Comparison of ENCODE assay signal across 8 cellular contexts in genomic region chr7:29102554-29103151, GRCh38. TPM values are rescaled to one million over a fixed set of nuclear protein-coding genes. Genes with fewer than 3 reads are reported as not detected.
DNase-seq lines count a peak whose midpoint lies in the region; ATAC-seq, FAIRE-seq and TF ChIP-seq lines count a peak whose summit lies in the region.

No MANE protein-coding gene starts in this region.

- dilution Hi-C loops in keratinocyte (cut with MboI; ENCODE audit: extremely low pct_ligation_motif_present, low sequenced_read_pairs) = loop anchor here (25.0 kb wide), 1 partner anchor 165 kb away; no protein-coding TSS in a partner anchor

- no peak overlapping the region for H3K9ac ChIP-seq in keratinocyte (ENCODE audit: control insufficient read depth, extremely low read depth, insufficient read depth, low read length)

- H3K27ac ChIP-seq in DOHH2 (ENCODE audit: low read depth, low read length) (no peak overlapping the region), Panc1 (ENCODE audit: low read length) (no peak overlapping the region), breast epithelium (no peak overlapping the region), keratinocyte (ENCODE audit: control insufficient read depth, insufficient read depth, low read length) (no peak overlapping the region)

- no peaks in the 10 kb centered on the region for H3K27me3 ChIP-seq in DOHH2 (ENCODE audit: control insufficient read depth, low read length)
- H3K27me3 ChIP-seq in Panc1 (ENCODE audit: control insufficient read depth, insufficient read depth, low read length) = no peaks in the 10 kb centered on the region
- no peaks in the 10 kb centered on the region for H3K27me3 ChIP-seq in breast epithelium
- no peaks in the 10 kb centered on the region for H3K27me3 ChIP-seq in keratinocyte (ENCODE audit: control insufficient read depth, extremely low read depth, insufficient read depth, low read length)

- in situ Hi-C loops in Panc1 (cut with HindIII; ENCODE audit: low pct_unique_long_range_greater_than_20kb, low sequenced_read_pairs) = no loop called here

- H3F3A ChIP-seq in DOHH2 (ENCODE audit: control insufficient read depth, insufficient read depth) = no peaks in the 10 kb centered on the region

- H3K9me3 ChIP-seq in DOHH2 (ENCODE audit: control insufficient read depth, insufficient read depth, low read length) (no peaks in the 10 kb centered on the region), Panc1 (ENCODE audit: control insufficient read depth, insufficient read depth, low read depth, low read length) (no peaks in the 10 kb centered on the region), breast epithelium (no peaks in the 10 kb centered on the region), keratinocyte (ENCODE audit: control insufficient read depth, low read depth, low read length) (no peaks in the 10 kb centered on the region)

- peak; percentile 67; the same call in 1 of the 2 replicates for ATAC-seq in Panc1
- no peak for ATAC-seq in GM21576 (IDR thresholded peaks at IDR 0.05; ENCODE audit: unreplicated experiment)
- ATAC-seq in GM19452 (IDR thresholded peaks at IDR 0.05; ENCODE audit: unreplicated experiment) = no peak

- intact Hi-C loops in Panc1 (cut with micrococcal nuclease; ENCODE audit: unreplicated experiment) = loop anchor here (1.0 to 2.0 kb wide), 2 partner anchors 175 to 180 kb away; no protein-coding TSS in a partner anchor
- intact Hi-C loops in breast epithelium (cut with DNase I; ENCODE audit: low total_unique reads) = no loop called here

- H3K79me2 ChIP-seq in DOHH2 (ENCODE audit: control insufficient read depth, low read length) (no peaks in the 10 kb centered on the region), keratinocyte (ENCODE audit: control insufficient read depth, insufficient read depth, low read length) (no peaks in the 10 kb centered on the region)

- CTCF ChIA-PET in Panc1 (lab: Charles Lee) = interaction anchor here (0.7 to 1.8 kb wide), 3 partner anchors 175 to 738 kb away, joined by 4 to 17 read pairs (median 6); no protein-coding TSS in a partner anchor

- no peak overlapping the region for H3K4me2 ChIP-seq in DOHH2 (ENCODE audit: low read length)
- no peak overlapping the region for H3K4me2 ChIP-seq in keratinocyte (ENCODE audit: control insufficient read depth, extremely low read depth, insufficient read depth, low read depth, low read length)

- H3K4me1 ChIP-seq in DOHH2 (ENCODE audit: control insufficient read depth, low read length) (no peaks in the 10 kb centered on the region), Panc1 (ENCODE audit: control insufficient read depth, insufficient read depth, low read length) (no peaks in the 10 kb centered on the region), breast epithelium (no peaks in the 10 kb centered on the region), keratinocyte (ENCODE audit: control insufficient read depth, extremely low read depth, insufficient read depth, low read length) (peaks cover 9% of the 10 kb centered on the region)

- DNase-seq in HS-5 (ENCODE audit: low read depth) = peak; percentile 39
- peak; percentile 32 for DNase-seq in Panc1 (ENCODE audit: low read depth, low spot score)
- peak; percentile 37 to 66 for DNase-seq in breast epithelium (ENCODE audit: low spot score in 2 of 2)
- no peak for DNase-seq in keratinocyte (ENCODE audit: low read depth, low spot score)
- peak; percentile 27 for DNase-seq in stimulated activated CD8-positive, alpha-beta memory T cell treated with anti-CD3 and anti-CD28 coated beads, Interleukin-4, amount 100 ng/mL, for 24 hours (ENCODE audit: low read depth)

- H3K4me3 ChIP-seq in DOHH2 (ENCODE audit: low read length) (no peak overlapping the region), Panc1 (ENCODE audit: low read depth in 2 of 2, low read length in 2 of 2) (no peak overlapping the region), breast epithelium (no peak overlapping the region), keratinocyte (ENCODE audit: control insufficient read depth in 2 of 3, extremely low read depth in 1 of 3, insufficient read depth in 2 of 3, low read depth in 1 of 3, low read length in 3 of 3) (no peak overlapping the region)

- no peaks in the 10 kb centered on the region for H3K36me3 ChIP-seq in DOHH2 (ENCODE audit: control insufficient read depth, low read length)
- H3K36me3 ChIP-seq in Panc1 (ENCODE audit: control insufficient read depth, insufficient read depth, low read length) = no peaks in the 10 kb centered on the region
- H3K36me3 ChIP-seq in breast epithelium = no peaks in the 10 kb centered on the region
- no peaks in the 10 kb centered on the region for H3K36me3 ChIP-seq in keratinocyte (ENCODE audit: control insufficient read depth in 2 of 2, extremely low read depth in 1 of 2, insufficient read depth in 2 of 2, low read length in 2 of 2)

- TF ChIP-seq POLR2A in breast epithelium (IDR thresholded peaks at IDR 0.05) = no peak

- TF ChIP-seq CTCF in DOHH2 (IDR thresholded peaks at IDR 0.05; ENCODE audit: low read depth, low read length, poor library complexity, severe bottlenecking) (peak; percentile 69), Panc1 (IDR thresholded peaks at IDR 0.05) (peak; percentile 86), breast epithelium (IDR thresholded peaks at IDR 0.05) (peak; percentile 31 to 81 (median 70)), keratinocyte (optimal IDR thresholded peaks at IDR 0.05 in 1 of 3, IDR thresholded peaks at IDR 0.05 in 1 of 3, conservative IDR thresholded peaks at IDR 0.05 in 1 of 3; ENCODE audit: extremely low read depth in 1 of 3, insufficient read depth in 2 of 3, low read length in 3 of 3) (peak; percentile 35 to 50 (median 44))

- no peak for FAIRE-seq in keratinocyte (lab: Jason Lieb, UNC)

- 0 out of 2 replicates have a peak, but pooled peaks cover 3% of the 10 kb centered on the region for H4K20me1 ChIP-seq in DOHH2 (ENCODE audit: control insufficient read depth, insufficient read depth, low read depth, low read length)
- H4K20me1 ChIP-seq in keratinocyte (ENCODE audit: control insufficient read depth, extremely low read depth, insufficient read depth, low read length) = no peaks in the 10 kb centered on the region

- POLR2A ChIA-PET in Panc1 (lab: Charles Lee) = no interaction called here

- H3K9me2 ChIP-seq in DOHH2 (replicated peaks; ENCODE audit: control insufficient read depth, low read length) = no peaks in the 10 kb centered on the region

- H2AFZ ChIP-seq in keratinocyte (ENCODE audit: control insufficient read depth, low read length) = no peak overlapping the region

- no TSS peak for BruUV-seq in Panc1 (replicated peaks; lab: Mats Ljungman, UMichigan)

- no peaks in the 10 kb centered on the region for H3K9me1 ChIP-seq in keratinocyte (ENCODE audit: control insufficient read depth, extremely low read depth, insufficient read depth, low read length)

RNA-seq across cellular contexts. Expression of gene CPVL, which starts 43.7 kb away (rescaled TPM):
- total RNA-seq in Panc1 (2021; ENCODE audit: unreplicated experiment) = 1.1 TPM
- polyA plus RNA-seq in Panc1 (2012; ENCODE audit: insufficient read length) = not detected
- total RNA-seq in breast epithelium = 10 to 100 TPM; 11.4 to 44.2 (median 13.4) TPM
- polyA plus RNA-seq in keratinocyte = 2.4 to 9.8 TPM (median 7.8 TPM) in 3 replicates
- 2.7 TPM for polyA plus RNA-seq in keratinocyte (2011; ENCODE audit: low read depth)
- polyA plus RNA-seq in keratinocyte (2011; cell fraction: cytosol; rRNA removed) = 2.1 and 3.4 TPM in 2 replicates
- polyA plus RNA-seq in keratinocyte (2011; cell fraction: nucleus; rRNA removed) = 5.1 and 5.6 TPM in 2 replicates
- 1.1 and 2.9 TPM in 2 replicates for polyA plus RNA-seq in keratinocyte (2012; ENCODE audit: low replicate concordance)
- polyA minus RNA-seq in keratinocyte = 0.72 to 11.0 TPM (median 7.6 TPM) in 3 replicates
- 4.8 TPM for polyA minus RNA-seq in keratinocyte (2011; cell fraction: cytosol; rRNA and poly(A)+ RNA removed)
- 2.7 and 7.0 TPM in 2 replicates for polyA minus RNA-seq in keratinocyte (2011; cell fraction: nucleus; rRNA and poly(A)+ RNA removed)
